11 cellular contexts compared by ENCODE assay signal in the genomic region with DNA sequence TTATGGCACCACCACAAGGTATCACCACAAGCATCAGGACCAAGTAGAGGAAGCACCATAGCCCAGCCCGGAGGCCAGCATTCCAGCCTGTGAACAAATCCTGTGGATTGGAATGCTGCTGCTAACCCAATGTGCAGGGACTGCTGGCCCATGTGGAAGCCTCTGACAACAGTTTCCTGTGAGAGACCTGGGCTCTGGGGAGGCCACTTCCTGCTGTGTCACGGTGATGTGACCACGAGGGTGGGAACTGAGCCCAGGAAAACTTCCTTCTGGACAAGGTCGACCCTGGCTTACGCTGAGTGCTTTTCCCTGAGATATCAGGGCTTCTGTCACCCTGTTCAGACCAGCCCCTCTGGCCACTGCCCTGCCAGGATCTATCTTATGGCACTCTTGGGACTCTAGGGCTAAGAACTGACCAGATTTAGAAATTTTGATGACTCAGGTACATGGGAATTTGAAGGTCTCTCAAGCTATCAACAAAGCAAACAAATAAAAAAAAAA.
DNase-seq lines count a peak whose midpoint lies in the region; ATAC-seq and TF ChIP-seq lines count a peak whose summit lies in the region.
"Had no signal": no experiment of that assay in that cellular context is flagged by ENCODE, and none has a peak within 500 bp of the region (broad histone marks: within the 10 kb centered on the region; RNA-seq: fewer than 3 reads in every experiment).

No MANE protein-coding gene starts in this region.

- peak overlapping the region; percentile 77 for H3K27ac Mint-ChIP-seq in osteocyte (ENCODE audit: unreplicated experiment)
- no peak overlapping the region for H3K27ac Mint-ChIP-seq in stimulated activated effector memory CD8-positive, alpha-beta T cell treated with anti-CD3 and anti-CD28 coated beads, Interleukin-12 subunit alpha, Interleukin-12 subunit beta, amount 100 ng/mL, for 72 hours
- H3K27ac Mint-ChIP-seq: natural killer cell treated with Interleukin-12 subunit alpha and Interleukin-12 subunit beta and Interleukin-15 and Interleukin-18, amount 100 ng/mL, for 72 hours had no signal

- H3K4me1 ChIP-seq in BLaER1 treated with 17β-estradiol and CSF1 and Interleukin-3, amounts not matched to agents 10 nM and 100 nM = peaks cover 6 to 25% (median 8%) of the 10 kb centered on the region in 10 experiments
- no peaks in the 10 kb centered on the region; the same call in 1 of the 2 replicates for H3K4me1 ChIP-seq in SJCRH30

- H3K36me3 ChIP-seq in BLaER1 treated with 17β-estradiol and CSF1 and Interleukin-3, amounts not matched to agents 10 nM and 100 nM = no peaks in the 10 kb centered on the region
- no peaks in the 10 kb centered on the region for H3K36me3 ChIP-seq in SJCRH30

- H3K9me3 ChIP-seq in BLaER1 treated with 17β-estradiol and CSF1 and Interleukin-3, amounts not matched to agents 10 nM and 100 nM (replicated peaks in 1 of 11) = no peaks in the 10 kb centered on the region
- no peaks in the 10 kb centered on the region; the same call in 1 of the 2 replicates for H3K9me3 ChIP-seq in SJCRH30 (replicated peaks)

- no peaks in the 10 kb centered on the region for H3K27me3 ChIP-seq in BLaER1 treated with 17β-estradiol and CSF1 and Interleukin-3, amounts not matched to agents 10 nM and 100 nM
- no peaks in the 10 kb centered on the region for H3K27me3 ChIP-seq in SJCRH30

- H3K27me3 Mint-ChIP-seq in osteocyte (ENCODE audit: unreplicated experiment) = no peaks in the 10 kb centered on the region

- no peak for ATAC-seq in esophagus mucosa
- ATAC-seq in stimulated activated effector memory CD8-positive, alpha-beta T cell treated with anti-CD3 and anti-CD28 coated beads, Interleukin-12 subunit alpha, Interleukin-12 subunit beta, amount 100 ng/mL, for 72 hours = no peak
- no peak for ATAC-seq in HG03457 (IDR thresholded peaks at IDR 0.05; ENCODE audit: unreplicated experiment)
- ATAC-seq: natural killer cell treated with Interleukin-12 subunit alpha and Interleukin-12 subunit beta and Interleukin-15 and Interleukin-18, amount 100 ng/mL, for 72 hours had no signal

- H3K36me3 Mint-ChIP-seq in osteocyte (ENCODE audit: unreplicated experiment) = no peaks in the 10 kb centered on the region
- no peaks in the 10 kb centered on the region for H3K36me3 Mint-ChIP-seq in stimulated activated effector memory CD8-positive, alpha-beta T cell treated with anti-CD3 and anti-CD28 coated beads, Interleukin-12 subunit alpha, Interleukin-12 subunit beta, amount 100 ng/mL, for 72 hours
- H3K36me3 Mint-ChIP-seq: natural killer cell treated with Interleukin-12 subunit alpha and Interleukin-12 subunit beta and Interleukin-15 and Interleukin-18, amount 100 ng/mL, for 72 hours had no signal

- no peak overlapping the region for H3K9ac ChIP-seq in BLaER1 treated with 17β-estradiol and CSF1 and Interleukin-3, amounts not matched to agents 10 nM and 100 nM

- H3K9me3 Mint-ChIP-seq in osteocyte (ENCODE audit: unreplicated experiment) = no peaks in the 10 kb centered on the region
- H3K9me3 Mint-ChIP-seq in stimulated activated effector memory CD8-positive, alpha-beta T cell treated with anti-CD3 and anti-CD28 coated beads, Interleukin-12 subunit alpha, Interleukin-12 subunit beta, amount 100 ng/mL, for 72 hours = no peaks in the 10 kb centered on the region
- H3K9me3 Mint-ChIP-seq: natural killer cell treated with Interleukin-12 subunit alpha and Interleukin-12 subunit beta and Interleukin-15 and Interleukin-18, amount 100 ng/mL, for 72 hours had no signal

- peak overlapping the region; percentile 43 to 68 (median 60); a peak in 21 of 22 replicates for H3K4me2 ChIP-seq in BLaER1 treated with 17β-estradiol and CSF1 and Interleukin-3, amounts not matched to agents 10 nM and 100 nM

- no peaks in the 10 kb centered on the region for H4K20me1 ChIP-seq in BLaER1 treated with 17β-estradiol and CSF1 and Interleukin-3, amounts not matched to agents 10 nM and 100 nM

- no peak overlapping the region for H3K4me3 ChIP-seq in BLaER1 treated with 17β-estradiol and CSF1 and Interleukin-3, amounts not matched to agents 10 nM and 100 nM
- no peak overlapping the region for H3K4me3 ChIP-seq in SJCRH30
- H3K4me3 ChIP-seq: SK-N-MC had no signal

- H3K4me1 Mint-ChIP-seq in osteocyte (ENCODE audit: unreplicated experiment) = peaks cover 40% of the 10 kb centered on the region
- no peaks in the 10 kb centered on the region for H3K4me1 Mint-ChIP-seq in stimulated activated effector memory CD8-positive, alpha-beta T cell treated with anti-CD3 and anti-CD28 coated beads, Interleukin-12 subunit alpha, Interleukin-12 subunit beta, amount 100 ng/mL, for 72 hours

- DNase-seq in SJCRH30 (peak; percentile 26 to 43), fibroblast of peridontal ligament (ENCODE audit: extremely low read depth) (peak; percentile 46), osteocyte (ENCODE audit: extremely low spot score, unreplicated experiment) (no peak), SKM-1 treated with dmso at 0.1 percent for 144 hours (lab: John Stamatoyannopoulos, UW; ENCODE audit: unreplicated experiment) (no peak)
- DNase-seq in stimulated activated effector memory CD8-positive, alpha-beta T cell treated with anti-CD3 and anti-CD28 coated beads, Interleukin-12 subunit alpha, Interleukin-12 subunit beta, amount 100 ng/mL, for 72 hours (ENCODE audit: low spot score in 2 of 2) = no peak
- DNase-seq: NCI-H146 had no signal

- TF ChIP-seq CTCF in osteocyte (IDR thresholded peaks at IDR 0.05) = no peak

- H3K27ac ChIP-seq in BLaER1 treated with 17β-estradiol and CSF1 and Interleukin-3, amounts not matched to agents 10 nM and 100 nM = 0 out of 22 replicates have a peak overlapping the region, but pooled peaks of 1 of the 11 experiments have one; percentile 23
- no peak overlapping the region for H3K27ac ChIP-seq in SJCRH30
- H3K27ac ChIP-seq: SK-N-MC had no signal

- no peak overlapping the region for H3K4me3 Mint-ChIP-seq in osteocyte (ENCODE audit: unreplicated experiment)
- H3K4me3 Mint-ChIP-seq in stimulated activated effector memory CD8-positive, alpha-beta T cell treated with anti-CD3 and anti-CD28 coated beads, Interleukin-12 subunit alpha, Interleukin-12 subunit beta, amount 100 ng/mL, for 72 hours = no peak overlapping the region
- H3K4me3 Mint-ChIP-seq: natural killer cell treated with Interleukin-12 subunit alpha and Interleukin-12 subunit beta and Interleukin-15 and Interleukin-18, amount 100 ng/mL, for 72 hours had no signal

Comparison
In these comparisons a context has a peak if more than half of its experiments do, and no peak if none do; other contexts are left out.
1. DNase-seq: peak in SJCRH30 (2 of 2) and fibroblast of peridontal ligament (single experiment); none in osteocyte (single experiment), stimulated activated effector memory CD8-positive, alpha-beta T cell treated with anti-CD3 and anti-CD28 coated beads, Interleukin-12 subunit alpha, Interleukin-12 subunit beta, amount 100 ng/mL, for 72 hours (0 of 2) and SKM-1 treated with dmso at 0.1 percent for 144 hours (single experiment).